In the genomic region with DNA sequence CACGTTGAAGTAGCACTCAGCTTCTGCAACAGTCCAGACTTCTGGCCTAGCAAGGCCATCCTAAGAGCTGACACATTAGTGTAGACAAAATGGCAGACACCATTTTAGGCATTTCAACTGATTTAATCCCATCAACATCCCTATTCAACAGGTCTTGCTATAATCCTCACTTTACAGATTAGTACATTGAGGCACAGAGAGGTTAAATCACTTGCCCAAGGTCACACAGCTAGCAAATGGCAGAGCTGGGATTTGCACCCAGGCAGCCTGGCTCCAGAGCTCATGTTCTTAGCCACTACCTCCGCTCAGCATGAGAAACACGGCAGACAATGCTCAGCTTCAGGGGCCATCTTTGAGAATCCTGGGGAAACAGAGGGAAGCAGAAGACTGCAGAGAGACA, we compare ENCODE assay signal across 9 cellular contexts.
"Had no signal": no experiment of that assay in that cellular context is flagged by ENCODE, and none has a peak within 500 bp of the region (broad histone marks: within the 10 kb centered on the region; RNA-seq: fewer than 3 reads in every experiment).

No MANE protein-coding gene starts in this region.

- FAIRE-seq: H54, HTR-8/SVneo had no signal

- H3K27ac ChIP-seq: GM23248 had no signal

- H2AFZ ChIP-seq: GM23248 had no signal

- H3K4me3 ChIP-seq: GM23248 had no signal

- H3K4me1 Mint-ChIP-seq: IgD-negative memory B cell had no signal

- H3K9ac ChIP-seq: GM23248 had no signal

- H3K27me3 Mint-ChIP-seq: IgD-negative memory B cell had no signal

- DNase-seq: GM23248, GOT3, H9, HCEC 1CT, HFFc6, KG1 had no signal

- H3K4me3 Mint-ChIP-seq: H9, HFFc6, IgD-negative memory B cell had no signal

- H3K9me3 Mint-ChIP-seq: H9, HFFc6, IgD-negative memory B cell had no signal

- H3K27ac Mint-ChIP-seq: H9, HFFc6 had no signal
